Comparison of ENCODE assay signal across 36 cellular contexts in genomic region chr12:69872804-69873203, GRCh38. TPM values are rescaled to one million over a fixed set of nuclear protein-coding genes. Genes with fewer than 3 reads are reported as not detected.
DNase-seq lines count a peak whose midpoint lies in the region; ATAC-seq lines count a peak whose summit lies in the region.
"Had no signal": no experiment of that assay in that cellular context is flagged by ENCODE, and none has a peak within 500 bp of the region (broad histone marks: within the 10 kb centered on the region; RNA-seq: fewer than 3 reads in every experiment).

No MANE protein-coding gene starts in this region.

- DNase-seq in NOMO-1 treated with DMSO at 0.1 percent for 48 hours (lab: John Stamatoyannopoulos, UW; ENCODE audit: unreplicated experiment) (peak; percentile 19), NOMO-1 treated with dmso at 0.1 percent for 144 hours (lab: John Stamatoyannopoulos, UW; ENCODE audit: unreplicated experiment) (no peak), SK-N-MC (ENCODE audit: low read depth, low spot score) (no peak), aorta (no peak), H4 (ENCODE audit: low spot score) (no peak), kidney glomerular epithelial cell (lab: John Stamatoyannopoulos, UW) (no peak)
- DNase-seq in stimulated activated naive CD8-positive, alpha-beta T cell treated with anti-CD3 and anti-CD28 coated beads, Interleukin-15, Interleukin-2, amounts not matched to agents 100 U/mL and 50 U/mL, for 24 hours = no peak
- DNase-seq: activated CD4-positive, alpha-beta T cell treated with anti-CD3 and anti-CD28 coated beads, Interleukin-2, amount 10 ng/mL, durations not matched to agents 24 days and 14 days; activated gamma-delta T cell treated with Interleukin-2 at 50 U/mL for 16 hours; activated T-cell treated with anti-CD3 and anti-CD28 coated beads, Interleukin-2, amount 50 U/mL, for 1 hour; CD8-positive, alpha-beta memory T cell; effector CD4-positive, alpha-beta T cell; erythroblast; H7; hypothalamus; immature natural killer cell; KBM-7; MG63; midbrain; naive thymus-derived CD4-positive, alpha-beta T cell; NCI-H1417 treated with DMSO at 0.1 percent for 48 hours; nucleus accumbens; OCI-M1; SHP77; stimulated activated naive CD4-positive, alpha-beta T cell treated with Interleukin-2 at 50 U/mL for 16 hours; SW 1271; T1000; testis had no signal

- peak; percentile 66 for ATAC-seq in esophagus mucosa
- ATAC-seq in aorta (ENCODE audit: low FRiP score) = peak; percentile 60
- no peak for ATAC-seq in stimulated activated naive CD8-positive, alpha-beta T cell treated with anti-CD3 and anti-CD28 coated beads, Interleukin-15, Interleukin-2, amounts not matched to agents 100 U/mL and 50 U/mL, for 24 hours
- ATAC-seq: gastroesophageal sphincter; naive thymus-derived CD4-positive, alpha-beta T cell had no signal

- intact Hi-C loops in aorta (cut with DNase I) = no loop called here

- peak overlapping the region; percentile 38 for H3K4me3 ChIP-seq in SK-N-MC
- H3K4me3 ChIP-seq in aorta (ENCODE audit: low read length in 2 of 2) = no peak overlapping the region
- H3K4me3 ChIP-seq: gastroesophageal sphincter, MG63, prostate gland, testis had no signal

- H3K27ac ChIP-seq in SK-N-MC = peak overlapping the region; percentile 88
- H3K27ac ChIP-seq in aorta (ENCODE audit: low read depth in 1 of 2, low read length in 2 of 2) = no peak overlapping the region
- H3K27ac ChIP-seq: gastroesophageal sphincter, prostate gland, testis had no signal

- no peaks in the 10 kb centered on the region for H3K27me3 ChIP-seq in aorta (ENCODE audit: control insufficient read depth in 1 of 2, insufficient read depth in 2 of 2, low read length in 1 of 2)
- H3K27me3 ChIP-seq: MG63, testis had no signal

- WGBS in aorta, 2 donors = 60 to 78% methylated on average over 3 of the region's 3 CpGs

- no peaks in the 10 kb centered on the region for H3K36me3 ChIP-seq in SK-N-MC (ENCODE audit: insufficient read depth, low read length)
- H3K36me3 ChIP-seq in aorta (ENCODE audit: control insufficient read depth in 1 of 2, insufficient read depth in 2 of 2, low read length in 1 of 2) = no peaks in the 10 kb centered on the region
- H3K36me3 ChIP-seq: gastroesophageal sphincter, MG63, prostate gland had no signal

- no peaks in the 10 kb centered on the region for H3K9me3 ChIP-seq in SK-N-MC (ENCODE audit: low read depth, low read length)
- H3K9me3 ChIP-seq in aorta (ENCODE audit: control insufficient read depth, low read length) = no peaks in the 10 kb centered on the region
- H3K9me3 ChIP-seq: gastroesophageal sphincter, MG63, prostate gland, testis had no signal

- H3K9ac ChIP-seq in SK-N-MC (ENCODE audit: insufficient read length) = no peak overlapping the region

- no peaks in the 10 kb centered on the region for H3K4me1 ChIP-seq in aorta (ENCODE audit: control insufficient read depth in 1 of 2, insufficient read depth in 2 of 2, low read length in 2 of 2)
- H3K4me1 ChIP-seq: gastroesophageal sphincter, prostate gland, testis had no signal

RNA-seq across cellular contexts. Expression of gene MYRFL, which starts 47.8 kb away (rescaled TPM):
- total RNA-seq in esophagus mucosa (not detected), aorta (under 1 TPM; 0.36 to 0.55 TPM)
- polyA plus RNA-seq in aorta = 1 to 10 TPM in 1 of 2 donors, under 1 TPM in 1; 0.61 to 3.1 TPM
- not detected in 2 replicates for total RNA-seq in H4 (2014; rRNA removed; shearing (Covaris generic))
- total RNA-seq: A172; activated CD4-positive, alpha-beta T cell treated with anti-CD3 and anti-CD28 coated beads, Interleukin-2, amount 10 ng/mL, durations not matched to agents 24 days and 14 days; activated CD8-positive, alpha-beta memory T cell treated with anti-CD3 and anti-CD28 coated beads for 36 hours; B cell; CD8-positive, alpha-beta memory T cell; gastroesophageal sphincter; H7; NCI-H460 had no signal
- polyA plus RNA-seq: CD8-positive, alpha-beta memory T cell; immature natural killer cell; naive thymus-derived CD4-positive, alpha-beta T cell; urinary bladder had no signal
